Comparison of ENCODE assay signal across 10 cellular contexts in genomic region chr6:81996414-81996813, GRCh38.
DNase-seq lines count a peak whose midpoint lies in the region; ATAC-seq and TF ChIP-seq lines count a peak whose summit lies in the region.
"Had no signal": no experiment of that assay in that cellular context is flagged by ENCODE, and none has a peak within 500 bp of the region (broad histone marks: within the 10 kb centered on the region; RNA-seq: fewer than 3 reads in every experiment).

No MANE protein-coding gene starts in this region.

- H3K27ac ChIP-seq in breast epithelium: peak overlapping the region; percentile 55 to 58
- peak overlapping the region; percentile 76 to 86 for H3K27ac ChIP-seq in thoracic aorta

- intact Hi-C loops in breast epithelium (cut with DNase I; ENCODE audit: low total_unique reads): no loop called here

- peak; percentile 67 for ATAC-seq in GM19395 (IDR thresholded peaks at IDR 0.05; ENCODE audit: unreplicated experiment)
- peak; percentile 61 for ATAC-seq in HG03342 (IDR thresholded peaks at IDR 0.05; ENCODE audit: unreplicated experiment)
- peak; percentile 46 for ATAC-seq in thoracic aorta (ENCODE audit: insufficient number of reproducible peaks, low FRiP score, low read depth)

- no peak for TF ChIP-seq POLR2A in breast epithelium (IDR thresholded peaks at IDR 0.05)

- no peak for DNase-seq in breast epithelium (ENCODE audit: low spot score in 2 of 2)
- DNase-seq in thoracic aorta (ENCODE audit: low spot score): no peak
- no peak for DNase-seq in mucosa of gallbladder (ENCODE audit: low spot score)
- no peak for DNase-seq in COLO668 (lab: John Stamatoyannopoulos, UW; ENCODE audit: unreplicated experiment)
- no peak for DNase-seq in activated naive CD4-positive, alpha-beta T cell treated with anti-CD3 and anti-CD28 coated beads, Interleukin-2, amount 50 U/mL, for 16 hours
- DNase-seq: activated CD4-positive, alpha-beta memory T cell treated with anti-CD3 and anti-CD28 coated beads for 36 hours; spleen; substantia nigra had no signal

- H3K36me3 ChIP-seq in breast epithelium (no peaks in the 10 kb centered on the region), thoracic aorta (no peaks in the 10 kb centered on the region)
- H3K36me3 ChIP-seq: spleen had no signal

- TF ChIP-seq CTCF in breast epithelium (IDR thresholded peaks at IDR 0.05) (no peak), thoracic aorta (IDR thresholded peaks at IDR 0.05) (no peak)

- H3K4me3 ChIP-seq in breast epithelium (no peak overlapping the region), thoracic aorta (no peak overlapping the region)
- H3K4me3 ChIP-seq: spleen had no signal

- H3K4me1 ChIP-seq in breast epithelium (no peaks in the 10 kb centered on the region), thoracic aorta (ENCODE audit: control insufficient read depth in 1 of 2, low read depth in 2 of 2) (peaks cover 19 to 27% of the 10 kb centered on the region in 2 donors)

- no peaks in the 10 kb centered on the region for H3K27me3 ChIP-seq in breast epithelium
- no peaks in the 10 kb centered on the region for H3K27me3 ChIP-seq in thoracic aorta (replicated peaks; ENCODE audit: insufficient read depth)
- H3K27me3 ChIP-seq: spleen had no signal

- H3K9me3 ChIP-seq in breast epithelium: no peaks in the 10 kb centered on the region
- H3K9me3 ChIP-seq in thoracic aorta: no peaks in the 10 kb centered on the region
- H3K9me3 ChIP-seq: spleen had no signal
